11 cellular contexts compared by ENCODE assay signal in the genomic region with DNA sequence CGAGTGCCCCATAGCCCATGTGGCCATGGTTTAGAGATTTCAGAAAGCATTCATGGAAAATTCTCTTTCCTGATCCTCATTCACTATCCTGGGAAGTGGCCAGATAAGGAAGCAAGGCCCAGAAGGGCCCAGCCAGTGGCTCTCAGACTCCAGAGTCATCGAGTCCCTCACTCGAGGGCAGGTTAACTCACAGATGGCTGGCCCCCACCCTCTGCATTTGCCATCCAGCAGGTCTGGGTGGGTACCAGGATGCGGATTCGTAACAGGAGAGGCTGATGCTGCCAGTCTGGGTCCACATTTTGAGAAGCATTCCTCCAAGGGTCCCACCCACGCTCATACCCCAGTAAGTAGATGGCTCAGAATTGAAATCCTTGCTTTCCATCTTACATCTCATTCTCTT. TPM values are rescaled to one million over a fixed set of nuclear protein-coding genes. Genes with fewer than 3 reads are reported as not detected.
"Had no signal": no experiment of that assay in that cellular context is flagged by ENCODE, and none has a peak within 500 bp of the region (broad histone marks: within the 10 kb centered on the region; RNA-seq: fewer than 3 reads in every experiment).

No MANE protein-coding gene starts in this region.

- H3K36me3 ChIP-seq: HAP-1 had no signal

- H3K27ac ChIP-seq: GM23248, HL-60 had no signal

- DNase-seq: GM23248, GOT3, H7, HFFc6 had no signal

- ATAC-seq: HCT116, HepG2 had no signal

- H3K4me3 ChIP-seq: GM23248, HAP-1 had no signal

- H3K4me1 ChIP-seq: HAP-1 had no signal

- H3K9me3 ChIP-seq: HAP-1 had no signal

RNA-seq across cellular contexts. Expression of a gene that starts 3.8 kb away (rescaled TPM):
- total RNA-seq: GM23248, H4, H7, HepG2, HFFc6, HT1080 had no signal
- polyA plus RNA-seq: GM23248, HepG2, IgD-negative memory B cell had no signal

RNA-seq across cellular contexts. Expression of a gene that starts 18.1 kb away (rescaled TPM):
- total RNA-seq: HepG2, HT1080 had no signal
- polyA plus RNA-seq: IgD-negative memory B cell had no signal

RNA-seq across cellular contexts. Expression of a gene that starts 54.8 kb away (rescaled TPM):
- total RNA-seq: GM23248, H4, HepG2, HFFc6 had no signal
- polyA plus RNA-seq: HepG2, IgD-negative memory B cell had no signal
